In the genomic region with DNA sequence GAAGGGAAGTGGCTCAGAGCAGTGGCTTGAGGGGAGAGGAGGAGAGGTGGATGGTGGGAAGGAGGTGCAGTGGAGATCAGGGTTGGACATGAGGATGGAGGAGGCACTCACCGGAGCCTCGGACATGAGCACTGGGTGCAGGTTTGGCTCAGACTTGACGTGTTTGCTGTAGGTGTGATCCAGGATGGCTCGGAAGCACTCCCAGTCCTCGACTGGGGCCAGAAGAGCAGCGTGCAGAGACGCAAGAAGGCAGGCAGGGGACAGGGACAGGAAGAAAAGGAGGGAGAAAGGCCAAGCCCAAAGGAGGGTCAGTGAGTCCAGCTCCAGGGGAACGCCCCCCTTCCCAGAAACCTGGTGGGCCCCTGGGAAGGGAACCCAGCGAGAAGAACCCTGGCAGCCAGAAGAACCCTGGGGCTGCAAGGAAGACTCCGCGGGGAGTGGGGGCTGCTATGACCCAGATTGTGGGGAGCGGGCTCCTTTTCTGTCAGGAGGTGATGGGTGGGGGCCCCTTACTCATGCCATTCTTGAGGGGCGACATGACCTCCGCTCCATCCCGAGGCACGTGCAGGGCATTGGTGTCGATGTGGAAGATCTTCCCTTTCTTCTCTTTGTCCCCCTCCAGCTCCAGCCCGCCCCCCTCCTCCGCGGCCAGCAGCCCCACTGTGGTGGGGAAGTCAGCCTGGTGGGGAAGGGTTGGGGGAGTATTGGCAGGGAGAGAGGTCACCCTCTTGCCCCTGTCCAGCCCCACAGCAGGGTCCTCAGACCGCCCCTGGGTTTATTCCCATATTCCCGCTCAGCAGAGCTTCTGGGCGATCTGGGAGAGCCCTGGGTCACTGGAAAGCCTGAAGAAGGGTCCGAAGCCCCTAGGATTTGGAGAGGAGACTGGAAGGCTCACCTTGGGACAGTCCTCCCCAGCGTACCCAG, we compare ENCODE assay signal across 25 cellular contexts. TPM values are rescaled to one million over a fixed set of nuclear protein-coding genes. Genes with fewer than 3 reads are reported as not detected.
DNase-seq lines count a peak whose midpoint lies in the region; ATAC-seq, FAIRE-seq and TF ChIP-seq lines count a peak whose summit lies in the region.
"Had no signal": no experiment of that assay in that cellular context is flagged by ENCODE, and none has a peak within 500 bp of the region (broad histone marks: within the 10 kb centered on the region; RNA-seq: fewer than 3 reads in every experiment).

No MANE protein-coding gene starts in this region.

- H2BK120ac ChIP-seq in H9 (ENCODE audit: low read depth, low read length, poor library complexity, severe bottlenecking): no peak overlapping the region

- H3K4me1 ChIP-seq in H9 (ENCODE audit: insufficient read depth, low read length) (no peaks in the 10 kb centered on the region), neural progenitor cell (no peaks in the 10 kb centered on the region), kidney (ENCODE audit: control insufficient read depth in 1 of 2, insufficient read depth in 1 of 2, low read depth in 1 of 2, low read length in 2 of 2) (no peaks in the 10 kb centered on the region)

- H3K79me2 ChIP-seq in H9 (ENCODE audit: insufficient read depth, low read length) (no peaks in the 10 kb centered on the region), neural progenitor cell (ENCODE audit: low read depth) (no peaks in the 10 kb centered on the region)

- H3K9me3 Mint-ChIP-seq in H9: no peaks in the 10 kb centered on the region
- H3K9me3 Mint-ChIP-seq in neural progenitor cell: no peaks in the 10 kb centered on the region
- H3K9me3 Mint-ChIP-seq in nephron progenitor cell: peaks cover 16% of the 10 kb centered on the region
- H3K9me3 Mint-ChIP-seq: HFFc6 had no signal

- no peak for ATAC-seq in HG02884 (IDR thresholded peaks at IDR 0.05; ENCODE audit: unreplicated experiment)

- no peak overlapping the region for H3K4ac ChIP-seq in H9 (ENCODE audit: low read depth, low read length)

- no peaks in the 10 kb centered on the region for H3K36me3 ChIP-seq in neural progenitor cell
- H3K36me3 ChIP-seq in kidney (ENCODE audit: control insufficient read depth in 1 of 2, insufficient read depth in 2 of 2, low read length in 2 of 2): no peaks in the 10 kb centered on the region

- no peak overlapping the region for H2AFZ ChIP-seq in H9 (ENCODE audit: low read length)
- H2AFZ ChIP-seq in neural progenitor cell (replicated peaks): no peak overlapping the region

- H2BK15ac ChIP-seq in H9 (ENCODE audit: low read depth, low read length): no peak overlapping the region

- H3K4me3 Mint-ChIP-seq in H9 (peak overlapping the region; percentile 14 to 65), neural progenitor cell (peak overlapping the region; percentile 65), nephron progenitor cell (no peak overlapping the region)
- H3K4me3 Mint-ChIP-seq: HFFc6 had no signal

- no peak overlapping the region for H3K27ac ChIP-seq in H9 (ENCODE audit: insufficient read length, low read depth, low read length)
- H3K27ac ChIP-seq in dorsolateral prefrontal cortex: peak overlapping the region in 2 of 59 donors; percentile 33 to 63
- H3K27ac ChIP-seq in neural progenitor cell: no peak overlapping the region
- no peak overlapping the region for H3K27ac ChIP-seq in kidney (ENCODE audit: low read depth in 2 of 2, low read length in 2 of 2)

- no peak overlapping the region for H3K56ac ChIP-seq in H9 (ENCODE audit: insufficient read length, low read depth, low read length)

- H3K14ac ChIP-seq in H9 (ENCODE audit: insufficient read depth, low read length): no peak overlapping the region; the same call in 1 of the 2 replicates

- no peaks in the 10 kb centered on the region for H4K20me1 ChIP-seq in H9 (ENCODE audit: control insufficient read depth, insufficient read depth, insufficient read length)
- H4K20me1 ChIP-seq in neural progenitor cell (ENCODE audit: low read depth): peaks cover 11% of the 10 kb centered on the region

- DNase-seq in GM10248 (ENCODE audit: extremely low spot score): peak; percentile 20
- no peak for DNase-seq in H9
- DNase-seq in dorsolateral prefrontal cortex: no peak
- no peak for DNase-seq in neural progenitor cell (ENCODE audit: low spot score)
- DNase-seq in kidney: no peak
- no peak for DNase-seq in NCI-H2029 treated with DMSO at 0.1 percent for 48 hours (lab: John Stamatoyannopoulos, UW)
- no peak for DNase-seq in nephron progenitor cell
- DNase-seq: AML-193, COR-L47, HFFc6, KG1, NCI-H1417, NCI-H187 treated with DMSO at 0.1 percent for 48 hours, NCI-H226, NCI-H524, NCI-H82, OCI-M1, SHP77, T-helper 1 cell had no signal

- H3K23ac ChIP-seq in H9 (ENCODE audit: insufficient read length, low read depth, low read length): no peak overlapping the region

- intact Hi-C loops in dorsolateral prefrontal cortex (cut with DNase I) (no loop called here), kidney (cut with DNase I) (no loop called here)

- POLR2A ChIA-PET in GM10248 (lab: Yijun Ruan, JAX): no interaction called here

- H2BK5ac ChIP-seq in H9 (ENCODE audit: insufficient read length, low read length): no peak overlapping the region

- FAIRE-seq in kidney (lab: Jason Lieb, UNC): no peak
- FAIRE-seq: G401.6, GM19239, HepG2 had no signal

- no peak overlapping the region for H2BK20ac ChIP-seq in H9 (ENCODE audit: low read depth, low read length, poor library complexity, severe bottlenecking)

- no peak overlapping the region for H4K5ac ChIP-seq in H9 (ENCODE audit: insufficient read length, low read depth, low read length)

- H3K4me1 Mint-ChIP-seq in H9 (peaks cover 4 to 5% of the 10 kb centered on the region in 2 experiments; a peak in 3 of 4 replicates), neural progenitor cell (peaks cover 5% of the 10 kb centered on the region), nephron progenitor cell (no peaks in the 10 kb centered on the region)

- H3K18ac ChIP-seq in H9 (ENCODE audit: insufficient read length, low read depth, low read length): no peak overlapping the region

- H3K4me3 ChIP-seq in dorsolateral prefrontal cortex: peak overlapping the region; percentile 14 to 78 (median 65)
- H3K4me3 ChIP-seq in neural progenitor cell: no peak overlapping the region
- no peak overlapping the region for H3K4me3 ChIP-seq in kidney (ENCODE audit: low read length in 2 of 2)

- H3K27me3 ChIP-seq in H9 (ENCODE audit: insufficient read depth, low read length) (peaks cover 13% of the 10 kb centered on the region), dorsolateral prefrontal cortex (peaks cover 0 to 39% (median 13%) of the 10 kb centered on the region in 45 donors), neural progenitor cell (peaks cover 59% of the 10 kb centered on the region)

- H2BK12ac ChIP-seq in H9 (ENCODE audit: insufficient read length, low read depth, low read length): no peak overlapping the region

- H3K9me3 ChIP-seq in H9 (ENCODE audit: control insufficient read depth, low read depth, low read length) (no peaks in the 10 kb centered on the region), neural progenitor cell (ENCODE audit: low read depth) (no peaks in the 10 kb centered on the region), kidney (ENCODE audit: control insufficient read depth in 1 of 2, low read length in 2 of 2) (no peaks in the 10 kb centered on the region)

- no peaks in the 10 kb centered on the region for H3K23me2 ChIP-seq in H9 (ENCODE audit: insufficient read length, low read depth, low read length, poor library complexity, severe bottlenecking)

- H3K9ac ChIP-seq in H9 (ENCODE audit: extremely low read depth, insufficient read length, low read length) (no peak overlapping the region), neural progenitor cell (no peak overlapping the region), kidney (ENCODE audit: low read length in 2 of 2) (no peak overlapping the region)

- CTCF ChIA-PET in GM10248 (lab: Yijun Ruan, JAX): interaction anchor here (0.9 kb wide), 1 partner anchor 11 kb away, joined by 3 read pairs; no protein-coding TSS in a partner anchor

- TF ChIP-seq CTCF in GM10248 (IDR thresholded peaks at IDR 0.05; ENCODE audit: control extremely low read depth, extremely low read depth, low read depth, missing control alignments) (no peak), H9 (conservative IDR thresholded peaks at IDR 0.05) (no peak), dorsolateral prefrontal cortex (IDR thresholded peaks at IDR 0.05 in 54 of 56, conservative IDR thresholded peaks at IDR 0.05 in 2 of 56; ENCODE audit: low read depth in 1 of 56, partially characterized antibody in 56 of 56) (no peak), neural progenitor cell (IDR thresholded peaks at IDR 0.05) (no peak), kidney (IDR thresholded peaks at IDR 0.05; ENCODE audit: borderline replicate concordance, extremely low read depth, insufficient read depth) (no peak), nephron progenitor cell (IDR thresholded peaks at IDR 0.05) (no peak)

- H4K91ac ChIP-seq in H9 (ENCODE audit: insufficient read length, low read depth, low read length): no peak overlapping the region

- no peak overlapping the region for H2AK5ac ChIP-seq in H9 (ENCODE audit: insufficient read length, low read length)

- H3K4me2 ChIP-seq in H9 (ENCODE audit: insufficient read depth, insufficient read length, low read length) (peak overlapping the region; percentile 44), neural progenitor cell (no peak overlapping the region)

- H3T11ph ChIP-seq in H9 (ENCODE audit: low read length): no peak overlapping the region

- H3F3A ChIP-seq in neural progenitor cell (ENCODE audit: low read depth): peaks cover 3% of the 10 kb centered on the region

- H4K8ac ChIP-seq in H9 (replicated peaks; ENCODE audit: insufficient read length, low read depth, low read length): no peak overlapping the region

- H3K79me1 ChIP-seq in H9 (ENCODE audit: insufficient read depth, low read depth, low read length, poor library complexity, severe bottlenecking): no peaks in the 10 kb centered on the region

- H3K27me3 Mint-ChIP-seq in H9 (ENCODE audit: low read depth) (peaks cover 73% of the 10 kb centered on the region), neural progenitor cell (ENCODE audit: insufficient read depth, low read depth) (peaks cover 30% of the 10 kb centered on the region), nephron progenitor cell (ENCODE audit: low read depth, poor library complexity) (peaks cover 80% of the 10 kb centered on the region)

- WGBS in H9 (ENCODE audit: extremely low coverage, insufficient read length, low lambda C conversion rate): no CpG with 5 or more reads among the region's 25 CpGs

- no peak overlapping the region for H3K27ac Mint-ChIP-seq in H9
- H3K27ac Mint-ChIP-seq in neural progenitor cell: no peak overlapping the region
- H3K27ac Mint-ChIP-seq in nephron progenitor cell: no peak overlapping the region
- H3K27ac Mint-ChIP-seq: HFFc6 had no signal

- H3K36me3 Mint-ChIP-seq in H9 (ENCODE audit: insufficient read depth in 1 of 3, low read depth in 3 of 3) (no peaks in the 10 kb centered on the region), neural progenitor cell (no peaks in the 10 kb centered on the region), nephron progenitor cell (ENCODE audit: low read depth) (no peaks in the 10 kb centered on the region)

RNA-seq across cellular contexts. Expression of gene ACTL6B, which starts 1.1 kb away (rescaled TPM):
- total RNA-seq in H9 (2021) (0.33 and 0.50 TPM in 2 replicates), dorsolateral prefrontal cortex (10 to 100 TPM; 20.5 to 98.3 (median 64.7) TPM), neural progenitor cell (ENCODE audit: low replicate concordance) (not detected in 2 replicates), kidney (not detected)
- not detected for polyA plus RNA-seq in kidney (ENCODE audit: insufficient read depth, low read depth, low replicate concordance)
- total RNA-seq: H4, HepG2, HFFc6, RPMI7951 had no signal
- polyA plus RNA-seq: HepG2 had no signal

RNA-seq across cellular contexts. Expression of gene TFR2, which starts 13.8 kb away (rescaled TPM):
- total RNA-seq in H9 (2021): 1.9 and 2.3 TPM in 2 replicates
- 10 to 100 TPM in 80 of 120 experiments, 1 to 10 TPM in 40; 4.8 to 19.8 (median 11.4) TPM for total RNA-seq in dorsolateral prefrontal cortex
- total RNA-seq in neural progenitor cell (ENCODE audit: low replicate concordance): 0.34 and 1.9 TPM in 2 replicates
- total RNA-seq in kidney: 0.79 TPM
- polyA plus RNA-seq in kidney (ENCODE audit: insufficient read depth, low read depth, low replicate concordance): 0.22 TPM

RNA-seq across cellular contexts. Expression of gene GNB2, which starts 18.4 kb away (rescaled TPM):
- total RNA-seq in H9 (2021): 171 and 174 TPM in 2 replicates
- total RNA-seq in dorsolateral prefrontal cortex: 100 to 1,000 TPM; 119 to 205 (median 150) TPM
- 54.3 and 110 TPM in 2 replicates for total RNA-seq in neural progenitor cell (ENCODE audit: low replicate concordance)
- 265 TPM for total RNA-seq in kidney
- 234 TPM for polyA plus RNA-seq in kidney (ENCODE audit: insufficient read depth, low read depth, low replicate concordance)

RNA-seq across cellular contexts. Expression of gene GIGYF1, which starts 38.9 kb away (rescaled TPM):
- 101 and 104 TPM in 2 replicates for total RNA-seq in H9 (2021)
- 10 to 100 TPM; 35.0 to 77.6 (median 49.7) TPM for total RNA-seq in dorsolateral prefrontal cortex
- total RNA-seq in neural progenitor cell (ENCODE audit: low replicate concordance): 24.2 and 64.5 TPM in 2 replicates
- 51.3 TPM for total RNA-seq in kidney
- polyA plus RNA-seq in kidney (ENCODE audit: insufficient read depth, low read depth, low replicate concordance): 11.6 TPM

RNA-seq across cellular contexts. Expression of gene MOSPD3, which starts 42.8 kb away (rescaled TPM):
- total RNA-seq in H9 (2021) (16.7 and 17.5 TPM in 2 replicates), dorsolateral prefrontal cortex (10 to 100 TPM; 11.7 to 26.4 (median 18.7) TPM), neural progenitor cell (ENCODE audit: low replicate concordance) (3.0 and 11.5 TPM in 2 replicates), kidney (18.2 TPM)
- 30.6 TPM for polyA plus RNA-seq in kidney (ENCODE audit: insufficient read depth, low read depth, low replicate concordance)

Comparison
In these comparisons a context has a peak if more than half of its experiments do, and no peak if none do; other contexts are left out.
1. H3K4me3 ChIP-seq: peak in dorsolateral prefrontal cortex (59 of 59); none in neural progenitor cell (single experiment) and kidney (0 of 2).
2. RNA of gene ACTL6B, which starts 1.1 kb away (total RNA-seq): 20.5 to 98.3 TPM in dorsolateral prefrontal cortex; 0.33 to 0.50 TPM in H9, not detected in neural progenitor cell and not detected in kidney (single experiment); every median in the first group is over 10 times any median in the second.